18 cellular contexts compared by ENCODE assay signal in the genomic region with DNA sequence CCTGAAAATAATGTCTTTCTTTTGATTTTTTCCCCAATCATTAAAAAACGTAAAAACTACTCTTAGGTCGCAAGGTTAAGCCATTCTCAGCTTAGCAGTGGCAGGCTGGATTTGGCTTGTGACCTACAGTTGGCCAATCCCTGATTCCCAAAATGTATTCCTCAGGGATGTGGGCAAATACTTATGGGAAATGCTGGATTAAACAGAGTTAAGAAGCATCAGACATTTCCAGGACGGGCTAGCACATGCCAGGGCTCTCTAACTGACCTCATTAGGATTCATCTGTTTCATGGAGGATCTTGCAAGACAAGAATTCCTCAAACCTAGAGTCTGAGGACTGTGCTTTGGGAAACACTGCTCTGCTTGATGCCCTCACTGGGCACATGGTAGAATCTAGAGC. TPM values are rescaled to one million over a fixed set of nuclear protein-coding genes. Genes with fewer than 3 reads are reported as not detected.
DNase-seq lines count a peak whose midpoint lies in the region; ATAC-seq and TF ChIP-seq lines count a peak whose summit lies in the region.
"Had no signal": no experiment of that assay in that cellular context is flagged by ENCODE, and none has a peak within 500 bp of the region (broad histone marks: within the 10 kb centered on the region; RNA-seq: fewer than 3 reads in every experiment).

No MANE protein-coding gene starts in this region.

- H3K79me2 ChIP-seq in mammary epithelial cell (ENCODE audit: insufficient read depth, low read length) (no peaks in the 10 kb centered on the region), Karpas-422 (ENCODE audit: low read length) (no peaks in the 10 kb centered on the region)

- H3K27me3 ChIP-seq in mammary epithelial cell (ENCODE audit: insufficient read depth, low read length) = no peaks in the 10 kb centered on the region
- no peaks in the 10 kb centered on the region for H3K27me3 ChIP-seq in Karpas-422 (ENCODE audit: low read length)

- in situ Hi-C loops in mammary epithelial cell (cut with MboI; ENCODE audit: low sequenced_read_pairs in 2 of 2) = no loop called here

- H4K20me1 ChIP-seq in mammary epithelial cell (ENCODE audit: insufficient read depth, low read length) (no peaks in the 10 kb centered on the region), Karpas-422 (ENCODE audit: insufficient read depth, low read depth, low read length) (no peaks in the 10 kb centered on the region)

- 97% methylated on average over 3 of the region's 3 CpGs for WGBS in mammary epithelial cell (ENCODE audit: low coverage, missing lambda C conversion rate)

- no TSS peak for BruUV-seq in mammary epithelial cell (replicated peaks; lab: Mats Ljungman, UMichigan)

- H3K9me3 Mint-ChIP-seq in activated T-cell treated with anti-CD3 and anti-CD28 coated beads, Interleukin-2, amount 50 U/mL, for 24 hours = no peaks in the 10 kb centered on the region
- no peaks in the 10 kb centered on the region for H3K9me3 Mint-ChIP-seq in activated T-cell treated with anti-CD3 and anti-CD28 coated beads, Interleukin-2, amount 50 U/mL, for 4 hours
- H3K9me3 Mint-ChIP-seq: activated T-helper 2 cell treated with anti-CD3 and anti-CD28 coated beads, Interferon-gamma antibody, Interleukin-2, Interleukin-4, amounts not matched to agents 10 μg/mL and 5 μg/mL and 100 μg/mL, durations not matched to agents 14 hours and 24 hours and 36 hours; naive B cell had no signal

- H2AFZ ChIP-seq in mammary epithelial cell (ENCODE audit: low read depth, low read length) (peak overlapping the region; percentile 66), Karpas-422 (ENCODE audit: low read length) (no peak overlapping the region)

- no peak overlapping the region for H3K4me3 Mint-ChIP-seq in activated T-cell treated with anti-CD3 and anti-CD28 coated beads, Interleukin-2, amount 50 U/mL, for 24 hours
- H3K4me3 Mint-ChIP-seq in activated T-cell treated with anti-CD3 and anti-CD28 coated beads, Interleukin-2, amount 50 U/mL, for 4 hours = no peak overlapping the region
- H3K4me3 Mint-ChIP-seq: naive B cell had no signal

- intact Hi-C loops in mammary epithelial cell (cut with micrococcal nuclease) = no loop called here

- H3K9me3 ChIP-seq in mammary epithelial cell (replicated peaks; ENCODE audit: insufficient read depth, low read length) (no peaks in the 10 kb centered on the region), Karpas-422 (ENCODE audit: low read length) (no peaks in the 10 kb centered on the region)
- H3K9me3 ChIP-seq: esophagus squamous epithelium, psoas muscle, SJCRH30, suprapubic skin had no signal

- peaks cover 15% of the 10 kb centered on the region for H3K36me3 Mint-ChIP-seq in activated T-cell treated with anti-CD3 and anti-CD28 coated beads, Interleukin-2, amount 50 U/mL, for 24 hours (ENCODE audit: low read depth)
- peaks cover 7% of the 10 kb centered on the region for H3K36me3 Mint-ChIP-seq in activated T-cell treated with anti-CD3 and anti-CD28 coated beads, Interleukin-2, amount 50 U/mL, for 4 hours (ENCODE audit: insufficient read depth)
- H3K36me3 Mint-ChIP-seq: naive B cell had no signal

- no peak for ATAC-seq in activated T-cell treated with anti-CD3 and anti-CD28 coated beads, Interleukin-2, amount 50 U/mL, for 4 hours
- ATAC-seq in GM21737 (IDR thresholded peaks at IDR 0.05; ENCODE audit: unreplicated experiment) = no peak

- H3K4me2 ChIP-seq in mammary epithelial cell (ENCODE audit: insufficient read depth, low read depth, low read length) = peak overlapping the region; percentile 10
- no peak overlapping the region for H3K4me2 ChIP-seq in Karpas-422 (ENCODE audit: low read depth, low read length, poor library complexity, severe bottlenecking)

- no peaks in the 10 kb centered on the region for H3K36me3 ChIP-seq in mammary epithelial cell (ENCODE audit: insufficient read depth, low read length)
- H3K36me3 ChIP-seq in Karpas-422 (ENCODE audit: insufficient read depth, low read length) = no peaks in the 10 kb centered on the region
- H3K36me3 ChIP-seq: esophagus squamous epithelium, SJCRH30, suprapubic skin had no signal

- dilution Hi-C loops in mammary epithelial cell (cut with HindIII; ENCODE audit: low sequenced_read_pairs) = no loop called here

- CTCF ChIA-PET in mammary epithelial cell (lab: Charles Lee; ENCODE audit: low non-redundant PET) = interaction anchor here (1.4 kb wide), 1 partner anchor 86 kb away, joined by 3 read pairs; no protein-coding TSS in a partner anchor

- no peaks in the 10 kb centered on the region for H3K27me3 Mint-ChIP-seq in activated T-cell treated with anti-CD3 and anti-CD28 coated beads, Interleukin-2, amount 50 U/mL, for 24 hours
- no peaks in the 10 kb centered on the region for H3K27me3 Mint-ChIP-seq in activated T-cell treated with anti-CD3 and anti-CD28 coated beads, Interleukin-2, amount 50 U/mL, for 4 hours (ENCODE audit: low read depth)

- H3K9ac ChIP-seq in mammary epithelial cell (ENCODE audit: insufficient read depth, low read length) (no peak overlapping the region), Karpas-422 (ENCODE audit: low read length) (no peak overlapping the region)

- H3K9me2 ChIP-seq in Karpas-422 (replicated peaks; ENCODE audit: insufficient read depth, low read length) = no peaks in the 10 kb centered on the region

- H3K27ac ChIP-seq in mammary epithelial cell (ENCODE audit: insufficient read depth, low read depth, low read length) (peak overlapping the region; percentile 82), skin epidermis (peak overlapping the region in 18 of 21 experiments; percentile 2 to 76 (median 50)), Karpas-422 (ENCODE audit: low read length) (no peak overlapping the region)
- H3K27ac ChIP-seq: dorsolateral prefrontal cortex, psoas muscle, SJCRH30, suprapubic skin had no signal

- peak overlapping the region; percentile 92 for H3K27ac Mint-ChIP-seq in activated T-cell treated with anti-CD3 and anti-CD28 coated beads, Interleukin-2, amount 50 U/mL, for 24 hours

- H3K4me3 ChIP-seq in mammary epithelial cell (replicated peaks in 1 of 3; ENCODE audit: insufficient read depth in 1 of 3, low read depth in 2 of 3, low read length in 3 of 3) = no peak overlapping the region
- H3K4me3 ChIP-seq in skin epidermis = no peak overlapping the region
- no peak overlapping the region for H3K4me3 ChIP-seq in Karpas-422 (ENCODE audit: low read length)
- H3K4me3 ChIP-seq: dorsolateral prefrontal cortex, esophagus squamous epithelium, psoas muscle, SJCRH30, suprapubic skin had no signal

- DNase-seq in activated T-cell treated with anti-CD3 and anti-CD28 coated beads, Interleukin-2, amount 50 U/mL, for 24 hours = no peak
- no peak for DNase-seq in activated T-cell treated with anti-CD3 and anti-CD28 coated beads, Interleukin-2, amount 50 U/mL, for 4 hours
- DNase-seq in NCI-H2171 (lab: John Stamatoyannopoulos, UW) (peak; percentile 55), mammary epithelial cell (no peak), Karpas-422 (no peak), medulla oblongata (ENCODE audit: extremely low spot score) (no peak)
- DNase-seq: activated CD4-positive, alpha-beta T cell treated with anti-CD3 and anti-CD28 coated beads, Interleukin-2, amount 50 U/mL, for 4 hours; esophagus squamous epithelium; naive B cell; NCI-H1092; psoas muscle; SJCRH30; T1000 had no signal

- peaks cover 86% of the 10 kb centered on the region for H3K4me1 Mint-ChIP-seq in activated T-cell treated with anti-CD3 and anti-CD28 coated beads, Interleukin-2, amount 50 U/mL, for 24 hours (ENCODE audit: low read depth)
- peaks cover 59% of the 10 kb centered on the region for H3K4me1 Mint-ChIP-seq in activated T-cell treated with anti-CD3 and anti-CD28 coated beads, Interleukin-2, amount 50 U/mL, for 4 hours (ENCODE audit: low read depth)

- peaks cover 69% of the 10 kb centered on the region for H3K4me1 ChIP-seq in mammary epithelial cell (ENCODE audit: insufficient read depth, low read length)
- H3K4me1 ChIP-seq in Karpas-422 (ENCODE audit: low read length) = no peaks in the 10 kb centered on the region

- no peak for TF ChIP-seq CTCF in mammary epithelial cell (conservative IDR thresholded peaks at IDR 0.05 in 1 of 2, IDR thresholded peaks at IDR 0.05 in 1 of 2; ENCODE audit: extremely low read depth in 1 of 2, insufficient read depth in 1 of 2, low read depth in 1 of 2, low read length in 2 of 2)

RNA-seq across cellular contexts. Expression of gene IL24, which starts 1.0 kb away (rescaled TPM):
- total RNA-seq in activated T-cell treated with anti-CD3 and anti-CD28 coated beads, Interleukin-2, amount 50 U/mL, for 4 hours = 10 to 100 TPM; 11.9 to 30.7 (median 25.0) TPM
- total RNA-seq in mammary epithelial cell = not detected
- 0.09 TPM for polyA plus RNA-seq in mammary epithelial cell
- not detected for polyA minus RNA-seq in mammary epithelial cell
- total RNA-seq in Karpas-422 (2014; rRNA removed; shearing (Covaris generic); ENCODE audit: low replicate concordance) = not detected in 2 replicates
- total RNA-seq: dorsolateral prefrontal cortex, esophagus squamous epithelium, SJCRH30, suprapubic skin had no signal

RNA-seq across cellular contexts. Expression of gene FCMR, which starts 25.5 kb away (rescaled TPM):
- 10 to 100 TPM; 24.7 to 41.7 (median 24.8) TPM for total RNA-seq in activated T-cell treated with anti-CD3 and anti-CD28 coated beads, Interleukin-2, amount 50 U/mL, for 4 hours
- 1 to 10 TPM; 1.2 to 5.0 TPM for total RNA-seq in mammary epithelial cell
- polyA plus RNA-seq in mammary epithelial cell = 5.4 TPM
- polyA minus RNA-seq in mammary epithelial cell = not detected
- total RNA-seq in Karpas-422 (2014; rRNA removed; shearing (Covaris generic); ENCODE audit: low replicate concordance) = not detected in 2 replicates
- total RNA-seq: SJCRH30 had no signal

RNA-seq across cellular contexts. Expression of gene IL20, which starts 30.8 kb away (rescaled TPM):
- total RNA-seq in activated T-cell treated with anti-CD3 and anti-CD28 coated beads, Interleukin-2, amount 50 U/mL, for 4 hours = not detected
- total RNA-seq in mammary epithelial cell = not detected
- 0.10 TPM for polyA plus RNA-seq in mammary epithelial cell
- not detected for polyA minus RNA-seq in mammary epithelial cell
- total RNA-seq in Karpas-422 (2014; rRNA removed; shearing (Covaris generic); ENCODE audit: low replicate concordance) = not detected in 2 replicates
- total RNA-seq: activated T-helper 2 cell treated with anti-CD3 and anti-CD28 coated beads, Interferon-gamma antibody, Interleukin-2, Interleukin-4, amounts not matched to agents 10 μg/mL and 5 μg/mL and 100 μg/mL, durations not matched to agents 14 hours and 24 hours and 36 hours; dorsolateral prefrontal cortex; SJCRH30 had no signal
- polyA plus RNA-seq: psoas muscle had no signal

RNA-seq across cellular contexts. Expression of gene PIGR, which starts 50.0 kb away (rescaled TPM):
- total RNA-seq in activated T-cell treated with anti-CD3 and anti-CD28 coated beads, Interleukin-2, amount 50 U/mL, for 4 hours = 1 to 10 TPM; 1.6 to 3.0 (median 1.8) TPM
- total RNA-seq in mammary epithelial cell = 10 to 100 TPM in 1 of 2 donors, not detected in 1; 10.7 TPM
- 0.03 TPM for polyA plus RNA-seq in mammary epithelial cell
- polyA minus RNA-seq in mammary epithelial cell = 1.4 TPM
- total RNA-seq in Karpas-422 (2014; rRNA removed; shearing (Covaris generic); ENCODE audit: low replicate concordance) = not detected in 2 replicates
- total RNA-seq: activated T-helper 2 cell treated with anti-CD3 and anti-CD28 coated beads, Interferon-gamma antibody, Interleukin-2, Interleukin-4, amounts not matched to agents 10 μg/mL and 5 μg/mL and 100 μg/mL, durations not matched to agents 14 hours and 24 hours and 36 hours; SJCRH30 had no signal

Comparison
In these comparisons a context has a peak if more than half of its experiments do, and no peak if none do; other contexts are left out.
1. RNA of gene IL24, which starts 1.0 kb away (total RNA-seq): 11.9 to 30.7 TPM in activated T-cell treated with anti-CD3 and anti-CD28 coated beads, Interleukin-2, amount 50 U/mL, for 4 hours; not detected in mammary epithelial cell and not detected in Karpas-422; every median in the first group is over 10 times any median in the second.
2. RNA of gene FCMR, which starts 25.5 kb away (total RNA-seq): 24.7 to 41.7 TPM in activated T-cell treated with anti-CD3 and anti-CD28 coated beads, Interleukin-2, amount 50 U/mL, for 4 hours; 1.2 to 5.0 TPM in mammary epithelial cell and not detected in Karpas-422; every median in the first group is over 4 times any median in the second.